In the genomic region with DNA sequence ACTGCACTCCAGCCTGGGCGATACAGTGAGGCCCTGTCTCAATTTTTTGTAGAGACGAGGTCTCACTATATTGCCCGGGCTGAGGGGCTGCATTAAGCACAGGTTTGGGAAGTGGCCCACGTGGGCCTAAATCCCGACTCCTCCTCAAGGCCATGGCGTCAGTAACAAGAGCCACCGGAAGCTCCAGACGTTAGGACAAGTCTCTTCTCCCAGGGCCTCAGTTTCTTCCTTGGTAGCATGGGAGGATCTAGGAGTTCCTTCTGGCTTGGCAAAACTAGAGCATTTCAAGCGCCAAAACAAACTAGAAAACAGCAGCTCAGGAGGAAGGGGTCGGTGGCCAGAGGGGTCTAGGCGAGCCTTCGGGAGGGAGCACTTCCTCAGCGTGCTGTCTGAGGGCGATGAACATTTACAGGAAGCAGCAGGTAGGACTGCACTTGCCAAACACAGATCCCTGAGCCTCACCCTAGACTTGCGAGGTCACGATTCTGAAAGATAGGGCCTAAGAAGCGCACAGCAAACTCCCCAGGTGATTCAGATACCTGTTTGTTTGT, we compare ENCODE assay signal across 8 cellular contexts. TPM values are rescaled to one million over a fixed set of nuclear protein-coding genes. Genes with fewer than 3 reads are reported as not detected.
DNase-seq lines count a peak whose midpoint lies in the region; ATAC-seq and TF ChIP-seq lines count a peak whose summit lies in the region.

No MANE protein-coding gene starts in this region.

- H3K9ac ChIP-seq in HUES64 (ENCODE audit: low read depth, low read length) = peak overlapping the region; percentile 98
- H3K9ac ChIP-seq in subcutaneous abdominal adipose tissue (ENCODE audit: low read length in 5 of 5) = peak overlapping the region; percentile 92 to 99 (median 98)

- H3K36me3 ChIP-seq in HUES64 (ENCODE audit: insufficient read depth, low read length) (peaks cover 80% of the 10 kb centered on the region), adrenal gland (replicated peaks in 1 of 2) (peaks cover 0 to 68% of the 10 kb centered on the region in 2 donors), kidney epithelial cell (ENCODE audit: control insufficient read depth, insufficient read depth, low read length) (no peaks in the 10 kb centered on the region), subcutaneous abdominal adipose tissue (ENCODE audit: control insufficient read depth in 5 of 5, insufficient read depth in 5 of 5, low read length in 5 of 5) (peaks cover 43 to 75% (median 64%) of the 10 kb centered on the region in 5 donors)

- H3K27ac ChIP-seq in HUES64 (ENCODE audit: low read depth, low read length) (peak overlapping the region; percentile 99), adrenal gland (peak overlapping the region in 4 of 5 donors; percentile 72 to 90 (median 78)), subcutaneous abdominal adipose tissue (ENCODE audit: low read depth, low read length) (peak overlapping the region; percentile 93)

- no peak for DNase-seq in Right ventricle myocardium superior
- DNase-seq in Right ventricle myocardium inferior (ENCODE audit: missing footprints) = no peak
- peak in 5 of 7 donors; percentile 21 to 58 (median 28) for DNase-seq in adrenal gland
- DNase-seq in kidney epithelial cell (ENCODE audit: low read depth) = no peak
- DNase-seq in NCI-H2196 treated with DMSO at 0.1 percent for 48 hours (lab: John Stamatoyannopoulos, UW; ENCODE audit: unreplicated experiment) = no peak

- H3K4me1 ChIP-seq in HUES64 (ENCODE audit: insufficient read depth, low read length) (no peaks in the 10 kb centered on the region; the same call in 1 of the 2 replicates), adrenal gland (replicated peaks in 1 of 2) (peaks cover 4 to 21% of the 10 kb centered on the region in 2 donors), subcutaneous abdominal adipose tissue (ENCODE audit: control insufficient read depth in 5 of 5, insufficient read depth in 5 of 5, low read length in 5 of 5) (peaks cover 3 to 27% (median 22%) of the 10 kb centered on the region in 5 donors)

- H3K27me3 ChIP-seq in HUES64 (ENCODE audit: insufficient read depth, low read length) = no peaks in the 10 kb centered on the region
- no peaks in the 10 kb centered on the region for H3K27me3 ChIP-seq in adrenal gland
- no peaks in the 10 kb centered on the region for H3K27me3 ChIP-seq in kidney epithelial cell (ENCODE audit: control insufficient read depth, insufficient read depth, low read length)
- H3K27me3 ChIP-seq in subcutaneous abdominal adipose tissue (ENCODE audit: control insufficient read depth in 5 of 5, insufficient read depth in 4 of 5, low read length in 5 of 5) = no peaks in the 10 kb centered on the region

- ATAC-seq in Right ventricle myocardium superior (ENCODE audit: poor library complexity) = peak; percentile 16
- ATAC-seq in Right ventricle myocardium inferior = no peak
- no peak for ATAC-seq in GM18505 (IDR thresholded peaks at IDR 0.05; ENCODE audit: unreplicated experiment)

- H3K9me3 ChIP-seq in HUES64 (ENCODE audit: insufficient read depth, low read depth, low read length) (no peaks in the 10 kb centered on the region), adrenal gland (replicated peaks in 1 of 3) (no peaks in the 10 kb centered on the region), subcutaneous abdominal adipose tissue (ENCODE audit: control insufficient read depth in 5 of 5, low read length in 5 of 5) (no peaks in the 10 kb centered on the region)

- no peak for TF ChIP-seq POLR2A in adrenal gland (IDR thresholded peaks at IDR 0.05)
- no peak for TF ChIP-seq POLR2A in GM18505 (IDR thresholded peaks at IDR 0.05; ENCODE audit: borderline replicate concordance, extremely low read depth, insufficient read depth, insufficient read length)

- intact Hi-C loops in Right ventricle myocardium superior (cut with DNase I) (no loop called here), Right ventricle myocardium inferior (cut with DNase I) (loop anchor here (1.0 to 10.0 kb wide), 4 partner anchors 111 to 245 kb away; a partner anchor contains a TSS), adrenal gland (cut with DNase I) (loop anchor here (5.0 kb wide), 1 partner anchor 110 kb away; a partner anchor contains a TSS)

- H3K4me3 ChIP-seq in HUES64 (ENCODE audit: low read length) = peak overlapping the region; percentile 88
- peak overlapping the region; percentile 48 to 82 (median 67) for H3K4me3 ChIP-seq in adrenal gland
- peak overlapping the region; percentile 66 for H3K4me3 ChIP-seq in kidney epithelial cell (ENCODE audit: low read depth, low read length)
- peak overlapping the region; percentile 81 to 98 (median 97) for H3K4me3 ChIP-seq in subcutaneous abdominal adipose tissue (ENCODE audit: low read depth in 1 of 5, low read length in 5 of 5)

- 48% methylated on average over 17 of the region's 17 CpGs for WGBS in HUES64
- 12 to 15% (median 14%) methylated on average over 9 to 17 of the region's 17 CpGs for WGBS in adrenal gland, 4 donors

- TF ChIP-seq CTCF in adrenal gland (IDR thresholded peaks at IDR 0.05) (no peak), kidney epithelial cell (IDR thresholded peaks at IDR 0.05; ENCODE audit: insufficient read depth, low read length, poor library complexity, severe bottlenecking) (no peak)

RNA-seq across cellular contexts. Expression of a gene that starts 0.5 kb away (rescaled TPM):
- 39.6 TPM for total RNA-seq in Right ventricle myocardium superior
- 40.8 TPM for total RNA-seq in Right ventricle myocardium inferior
- polyA plus RNA-seq in HUES64 (2013, experiment 1 of 2) = 19.0 TPM
- polyA plus RNA-seq in HUES64 (2013, experiment 2 of 2) = 23.8 TPM
- total RNA-seq in adrenal gland = 10 to 100 TPM; 24.4 to 37.0 (median 30.1) TPM
- 10 to 100 TPM; 40.0 to 47.0 (median 42.0) TPM for polyA plus RNA-seq in adrenal gland
- 10.1 and 26.2 TPM in 2 replicates for total RNA-seq in kidney epithelial cell

RNA-seq across cellular contexts. Expression of a gene that starts 7.6 kb away (rescaled TPM):
- 1,324 TPM for total RNA-seq in Right ventricle myocardium superior
- total RNA-seq in Right ventricle myocardium inferior = 1,478 TPM
- polyA plus RNA-seq in HUES64 (2013, experiment 1 of 2) = 3,610 TPM
- polyA plus RNA-seq in HUES64 (2013, experiment 2 of 2) = 3,887 TPM
- 1,000 to 10,000 TPM; 1,447 to 3,854 (median 2,056) TPM for total RNA-seq in adrenal gland
- polyA plus RNA-seq in adrenal gland = 1,000 to 10,000 TPM; 2,371 to 3,619 (median 2,744) TPM
- 6,900 and 7,468 TPM in 2 replicates for total RNA-seq in kidney epithelial cell

RNA-seq across cellular contexts. Expression of a gene that starts 8.1 kb away (rescaled TPM):
- total RNA-seq in Right ventricle myocardium superior (2.5 TPM), Right ventricle myocardium inferior (2.1 TPM), adrenal gland (1 to 10 TPM; 1.1 to 6.1 (median 3.8) TPM), kidney epithelial cell (11.2 and 11.6 TPM in 2 replicates)
- 52.4 TPM for polyA plus RNA-seq in HUES64 (2013, experiment 1 of 2)
- polyA plus RNA-seq in HUES64 (2013, experiment 2 of 2) = 48.1 TPM
- 1 to 10 TPM; 2.5 to 5.4 (median 2.7) TPM for polyA plus RNA-seq in adrenal gland

Comparison
In these comparisons a context has a peak if more than half of its experiments do, and no peak if none do; other contexts are left out.
1. DNase-seq: peak in adrenal gland (5 of 7); none in Right ventricle myocardium superior (single experiment), Right ventricle myocardium inferior (single experiment), kidney epithelial cell (single experiment) and NCI-H2196 treated with DMSO at 0.1 percent for 48 hours (single experiment).
2. Peak in every context shown above with its lines, with median percentiles within 50 percentile points of each other: H3K27ac ChIP-seq and H3K4me3 ChIP-seq.